Comparison of ENCODE assay signal across 16 cellular contexts in the genomic region with DNA sequence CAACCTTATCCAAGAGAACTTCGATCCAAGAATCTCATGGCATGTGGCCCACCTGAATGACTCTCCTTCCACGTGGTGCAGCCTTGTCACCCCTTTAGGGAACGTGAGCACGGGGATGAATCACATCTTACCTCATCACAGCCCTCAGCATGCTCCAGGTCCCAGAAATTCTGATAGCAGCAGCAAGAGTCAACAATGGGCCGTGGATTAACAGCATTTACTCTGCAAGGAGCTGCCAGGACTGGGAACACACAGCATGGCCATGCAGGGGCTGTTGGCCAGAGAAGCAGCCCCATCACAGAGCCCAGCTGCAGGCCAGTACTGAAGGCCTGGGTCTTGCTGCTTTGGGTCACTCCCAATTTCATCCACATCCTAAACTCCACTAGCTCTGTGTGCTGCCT.
A peak's percentile ranks its signal among the peaks of the same experiment; 100 is the strongest.
DNase-seq lines count a peak whose midpoint lies in the region; ATAC-seq, FAIRE-seq and TF ChIP-seq lines count a peak whose summit lies in the region.
"Had no signal": no experiment of that assay in that cellular context is flagged by ENCODE, and none has a peak within 500 bp of the region (broad histone marks: within the 10 kb centered on the region; RNA-seq: fewer than 3 reads in every experiment).

No MANE protein-coding gene starts in this region.

- TF ChIP-seq POLR2A in IMR-90 (IDR thresholded peaks at IDR 0.05; ENCODE audit: low read depth, low read length) = no peak

- H3K9me3 ChIP-seq in IMR-90 (ENCODE audit: control insufficient read depth, insufficient read depth, low read length) (no peaks in the 10 kb centered on the region), keratinocyte (ENCODE audit: control insufficient read depth, low read depth, low read length) (no peaks in the 10 kb centered on the region), skeletal muscle tissue (ENCODE audit: control insufficient read depth in 3 of 3, low read length in 3 of 3) (no peaks in the 10 kb centered on the region), trophoblast cell (ENCODE audit: insufficient read depth, low read depth, low read length) (peaks cover 1% of the 10 kb centered on the region)
- H3K9me3 ChIP-seq: breast epithelium, esophagus muscularis mucosa had no signal

- H4K8ac ChIP-seq in IMR-90 (ENCODE audit: low read depth in 2 of 2, low read length in 2 of 2) = no peak overlapping the region
- no peak overlapping the region for H4K8ac ChIP-seq in trophoblast cell (ENCODE audit: low read depth, low read length)

- H2AFZ ChIP-seq in IMR-90 (replicated peaks; ENCODE audit: low read length, poor library complexity) (no peak overlapping the region), keratinocyte (ENCODE audit: control insufficient read depth, low read length) (no peak overlapping the region), trophoblast cell (ENCODE audit: insufficient read depth, low read length, poor library complexity) (no peak overlapping the region)

- H3K4me1 ChIP-seq in IMR-90 (ENCODE audit: control insufficient read depth, insufficient read depth, low read length) (no peaks in the 10 kb centered on the region), keratinocyte (ENCODE audit: control insufficient read depth, extremely low read depth, insufficient read depth, low read length) (peaks cover 26% of the 10 kb centered on the region), skeletal muscle tissue (ENCODE audit: control insufficient read depth in 3 of 3, insufficient read depth in 3 of 3, low read length in 3 of 3) (peaks cover 23 to 44% (median 41%) of the 10 kb centered on the region in 3 donors), trophoblast cell (ENCODE audit: control insufficient read depth in 1 of 2, insufficient read depth in 2 of 2, low read length in 2 of 2) (no peaks in the 10 kb centered on the region)

- no peak overlapping the region for H4K5ac ChIP-seq in IMR-90 (ENCODE audit: low read depth, low read length)

- no peak overlapping the region for H2BK12ac ChIP-seq in trophoblast cell (ENCODE audit: low read length)

- H2AK5ac ChIP-seq in IMR-90 (ENCODE audit: low read depth, low read length) (no peak overlapping the region), trophoblast cell (ENCODE audit: low read length) (no peak overlapping the region)

- intact Hi-C loops in IMR-90 (cut with micrococcal nuclease) = no loop called here

- H2AK9ac ChIP-seq in IMR-90 (replicated peaks; ENCODE audit: low read depth, low read length, poor library complexity) = no peak overlapping the region

- H3K4me2 ChIP-seq in IMR-90 (ENCODE audit: low read depth, low read length) (no peak overlapping the region), keratinocyte (ENCODE audit: control insufficient read depth, extremely low read depth, insufficient read depth, low read depth, low read length) (no peak overlapping the region), trophoblast cell (ENCODE audit: low read length) (no peak overlapping the region)

- no peak for TF ChIP-seq RAD21 in IMR-90 (IDR thresholded peaks at IDR 0.05; ENCODE audit: low read length)

- no peak overlapping the region for H4K12ac ChIP-seq in trophoblast cell (ENCODE audit: low read depth, low read length)

- H2BK15ac ChIP-seq in IMR-90 (ENCODE audit: low read depth, low read length) = no peak overlapping the region

- H3K4me3 ChIP-seq in IMR-90 (ENCODE audit: insufficient read depth, low read depth, low read length) (no peak overlapping the region), cardiac fibroblast (replicated peaks in 1 of 2; ENCODE audit: low read depth in 2 of 2, low read length in 2 of 2) (no peak overlapping the region), keratinocyte (ENCODE audit: control insufficient read depth in 2 of 3, extremely low read depth in 1 of 3, insufficient read depth in 2 of 3, low read depth in 1 of 3, low read length in 3 of 3) (no peak overlapping the region), skeletal muscle tissue (ENCODE audit: low read length in 3 of 3) (peak overlapping the region in 1 of 3 donors; percentile 3), trophoblast cell (ENCODE audit: low read depth, low read length) (no peak overlapping the region)
- H3K4me3 ChIP-seq: breast epithelium, esophagus muscularis mucosa had no signal

- BruUV-seq in IMR-90 (replicated peaks; lab: Mats Ljungman, UMichigan) = no TSS peak

- dilution Hi-C loops in IMR-90 (cut with HindIII; ENCODE audit: low sequenced_read_pairs, unreplicated experiment) (no loop called here), keratinocyte (cut with MboI; ENCODE audit: extremely low pct_ligation_motif_present, low sequenced_read_pairs) (no loop called here)

- no peaks in the 10 kb centered on the region for H3K79me1 ChIP-seq in IMR-90 (ENCODE audit: low read depth in 1 of 2, low read length in 2 of 2)
- no peaks in the 10 kb centered on the region for H3K79me1 ChIP-seq in trophoblast cell (ENCODE audit: low read length)

- 41% methylated on average over 2 of the region's 5 CpGs; no CpG with 5 or more reads in 1 of the 2 experiments for WGBS in IMR-90 (ENCODE audit: extremely low coverage in 2 of 2, insufficient read length in 1 of 2), 2 experiments
- WGBS in trophoblast cell (ENCODE audit: extremely low coverage, insufficient coverage, insufficient read length) = no CpG with 5 or more reads among the region's 5 CpGs

- ATAC-seq in IMR-90 (ENCODE audit: low read depth) (no peak), HG03280 (IDR thresholded peaks at IDR 0.05; ENCODE audit: unreplicated experiment) (no peak)
- ATAC-seq: stimulated activated effector memory CD8-positive, alpha-beta T cell treated with anti-CD3 and anti-CD28 coated beads, Interleukin-12 subunit alpha, Interleukin-12 subunit beta, amount 100 ng/mL, for 72 hours had no signal

- H3K56ac ChIP-seq in IMR-90 (ENCODE audit: extremely low read depth, insufficient read depth, low read length) = no peak overlapping the region

- peak; percentile 76 for FAIRE-seq in keratinocyte (lab: Jason Lieb, UNC)
- FAIRE-seq: G401.6 had no signal

- CTCF ChIA-PET in IMR-90 (lab: Yijun Ruan, JAX) = no interaction called here

- H3K27ac ChIP-seq in IMR-90 (ENCODE audit: insufficient read depth, low read length) (no peak overlapping the region), keratinocyte (ENCODE audit: control insufficient read depth, insufficient read depth, low read length) (no peak overlapping the region), skeletal muscle tissue (ENCODE audit: low read depth, low read length) (peak overlapping the region; percentile 79), trophoblast cell (ENCODE audit: low read depth, low read length) (no peak overlapping the region)
- H3K27ac ChIP-seq: esophagus muscularis mucosa, HL-60 had no signal

- H3K9me1 ChIP-seq in IMR-90 (ENCODE audit: insufficient read depth, low read length) = no peaks in the 10 kb centered on the region
- peaks cover 5% of the 10 kb centered on the region for H3K9me1 ChIP-seq in keratinocyte (ENCODE audit: control insufficient read depth, extremely low read depth, insufficient read depth, low read length)

- H3K14ac ChIP-seq in IMR-90 (replicated peaks; ENCODE audit: low read depth, low read length) = no peak overlapping the region
- H3K14ac ChIP-seq in trophoblast cell (ENCODE audit: low read length) = no peak overlapping the region

- DNase-seq in IMR-90 = peak; percentile 5
- DNase-seq in cardiac fibroblast (ENCODE audit: low read depth in 2 of 2) = peak; percentile 31 to 63
- DNase-seq in keratinocyte (ENCODE audit: low read depth, low spot score) = no peak
- DNase-seq in trophoblast cell = no peak
- no peak for DNase-seq in stimulated activated naive CD4-positive, alpha-beta T cell treated with Interleukin-2 at 50 U/mL for 16 hours (lab: John Stamatoyannopoulos, UW)
- no peak for DNase-seq in NCI-H1105 treated with DMSO at 0.1 percent for 48 hours (lab: John Stamatoyannopoulos, UW)
- DNase-seq: activated B cell treated with CpG ODN at 0.5 μM for 24 hours, C1 segment of cervical spinal cord, NCI-H748 treated with DMSO at 0.1 percent for 48 hours had no signal

- TF ChIP-seq CTCF in IMR-90 (conservative IDR thresholded peaks at IDR 0.05; ENCODE audit: low read depth, low read length) (no peak), cardiac fibroblast (IDR thresholded peaks at IDR 0.05; ENCODE audit: low read depth, low read length) (no peak), keratinocyte (optimal IDR thresholded peaks at IDR 0.05 in 1 of 3, IDR thresholded peaks at IDR 0.05 in 1 of 3, conservative IDR thresholded peaks at IDR 0.05 in 1 of 3; ENCODE audit: extremely low read depth in 1 of 3, insufficient read depth in 2 of 3, low read length in 3 of 3) (no peak)

- H4K91ac ChIP-seq in IMR-90 (ENCODE audit: insufficient read depth, low read depth, low read length) (no peak overlapping the region), trophoblast cell (ENCODE audit: low read depth, low read length) (no peak overlapping the region)

- POLR2A ChIA-PET in IMR-90 (lab: Charles Lee; ENCODE audit: unreplicated experiment) = no interaction called here

- H2BK20ac ChIP-seq in IMR-90 (ENCODE audit: low read depth, low read length) = no peak overlapping the region

- no peak overlapping the region for H3K9ac ChIP-seq in IMR-90 (ENCODE audit: low read depth, low read length)
- no peak overlapping the region for H3K9ac ChIP-seq in keratinocyte (ENCODE audit: control insufficient read depth, extremely low read depth, insufficient read depth, low read length)
- H3K9ac ChIP-seq in skeletal muscle tissue (ENCODE audit: low read depth in 1 of 3, low read length in 3 of 3) = peak overlapping the region in 1 of 3 donors; percentile 52
- no peak overlapping the region for H3K9ac ChIP-seq in trophoblast cell (ENCODE audit: low read length)

- H3K4ac ChIP-seq in IMR-90 (ENCODE audit: low read depth, low read length) (no peak overlapping the region), trophoblast cell (ENCODE audit: low read depth, low read length) (no peak overlapping the region)

- H3K79me2 ChIP-seq in keratinocyte (ENCODE audit: control insufficient read depth, insufficient read depth, low read length) = no peaks in the 10 kb centered on the region
- H3K79me2 ChIP-seq in trophoblast cell (ENCODE audit: control insufficient read depth, insufficient read depth, low read length, poor library complexity) = no peaks in the 10 kb centered on the region

- H2BK120ac ChIP-seq in IMR-90 (ENCODE audit: low read depth, low read length) (no peak overlapping the region), trophoblast cell (ENCODE audit: insufficient read depth, low read length, poor library complexity) (no peak overlapping the region)

- no peak overlapping the region for H3K18ac ChIP-seq in IMR-90 (ENCODE audit: low read depth, low read length)
- no peak overlapping the region for H3K18ac ChIP-seq in trophoblast cell (ENCODE audit: low read length)

- in situ Hi-C loops in IMR-90 (cut with MboI; ENCODE audit: low sequenced_read_pairs) = no loop called here

- peaks cover 28% of the 10 kb centered on the region for H3K27me3 ChIP-seq in IMR-90 (ENCODE audit: control insufficient read depth, insufficient read depth, low read length)
- H3K27me3 ChIP-seq in keratinocyte (ENCODE audit: control insufficient read depth, extremely low read depth, insufficient read depth, low read length) = peaks cover 12% of the 10 kb centered on the region
- no peaks in the 10 kb centered on the region for H3K27me3 ChIP-seq in skeletal muscle tissue (ENCODE audit: control insufficient read depth in 3 of 3, insufficient read depth in 3 of 3, low read length in 3 of 3)
- no peaks in the 10 kb centered on the region for H3K27me3 ChIP-seq in trophoblast cell (ENCODE audit: insufficient read depth, low read length)
- H3K27me3 ChIP-seq: breast epithelium had no signal

- H4K20me1 ChIP-seq in IMR-90 (ENCODE audit: insufficient read depth, low read length) = no peaks in the 10 kb centered on the region
- H4K20me1 ChIP-seq in keratinocyte (ENCODE audit: control insufficient read depth, extremely low read depth, insufficient read depth, low read length) = no peaks in the 10 kb centered on the region

- H3K23ac ChIP-seq in IMR-90 (ENCODE audit: low read depth, low read length) = no peak overlapping the region
- H3K23ac ChIP-seq in trophoblast cell (ENCODE audit: low read length) = no peak overlapping the region

- no peak overlapping the region for H2BK5ac ChIP-seq in IMR-90 (ENCODE audit: low read depth, low read length, poor library complexity, severe bottlenecking)
- H2BK5ac ChIP-seq in trophoblast cell (ENCODE audit: low read depth, low read length, poor library complexity) = no peak overlapping the region

- H3K36me3 ChIP-seq in IMR-90 (ENCODE audit: control insufficient read depth, insufficient read depth, low read length) (no peaks in the 10 kb centered on the region), keratinocyte (ENCODE audit: control insufficient read depth in 2 of 2, extremely low read depth in 1 of 2, insufficient read depth in 2 of 2, low read length in 2 of 2) (no peaks in the 10 kb centered on the region), skeletal muscle tissue (ENCODE audit: control insufficient read depth in 3 of 3, insufficient read depth in 3 of 3, low read length in 3 of 3) (no peaks in the 10 kb centered on the region), trophoblast cell (ENCODE audit: control insufficient read depth in 1 of 2, insufficient read depth in 2 of 2, low read length in 2 of 2) (no peaks in the 10 kb centered on the region)
- H3K36me3 ChIP-seq: breast epithelium, esophagus muscularis mucosa had no signal

Comparison
In these comparisons a context has a peak if more than half of its experiments do, and no peak if none do; other contexts are left out.
1. DNase-seq: peak in IMR-90 (single experiment) and cardiac fibroblast (2 of 2); none in keratinocyte (single experiment), trophoblast cell (0 of 2), stimulated activated naive CD4-positive, alpha-beta T cell treated with Interleukin-2 at 50 U/mL for 16 hours (single experiment) and NCI-H1105 treated with DMSO at 0.1 percent for 48 hours (single experiment).